In the genomic region with DNA sequence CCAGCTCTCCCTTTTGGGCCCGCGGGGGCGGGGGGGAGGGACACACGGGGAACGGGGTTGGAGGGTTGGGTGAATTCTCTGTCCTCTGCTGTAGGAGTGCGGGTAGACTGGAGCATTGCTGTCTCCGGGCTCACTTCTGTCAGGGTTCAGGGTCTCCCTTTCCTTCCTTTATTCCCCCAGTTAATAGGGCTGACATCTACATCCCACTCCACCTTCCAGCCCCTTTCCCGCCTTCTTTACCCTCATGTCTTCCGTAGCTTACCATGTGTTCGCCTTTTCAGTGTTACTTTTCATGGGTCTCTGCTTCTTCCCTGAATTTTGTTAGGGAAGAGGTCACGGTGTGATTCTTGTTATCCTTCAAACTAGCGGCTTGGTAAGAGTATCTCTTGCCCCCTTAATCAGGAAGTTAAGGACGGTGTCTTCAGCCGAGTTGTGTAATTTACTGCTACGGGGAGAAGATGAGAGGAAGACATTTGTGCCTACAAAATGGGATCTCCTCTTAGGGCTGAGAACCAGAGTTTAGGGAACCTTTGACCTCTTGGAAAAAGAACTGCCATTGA, we compare ENCODE assay signal across 8 cellular contexts. TPM values are rescaled to one million over a fixed set of nuclear protein-coding genes. Genes with fewer than 3 reads are reported as not detected.
A peak's percentile ranks its signal among the peaks of the same experiment; 100 is the strongest.
DNase-seq lines count a peak whose midpoint lies in the region; ATAC-seq and TF ChIP-seq lines count a peak whose summit lies in the region.

No MANE protein-coding gene starts in this region.

- H3K9me2 ChIP-seq in GM23248 (ENCODE audit: insufficient read depth) (no peaks in the 10 kb centered on the region), PC-3 (replicated peaks; ENCODE audit: low read length) (no peaks in the 10 kb centered on the region)

- CTCF ChIA-PET in CD8-positive, alpha-beta memory T cell (lab: Charles Lee): interaction anchor here (1.0 to 7.2 kb wide), 5 partner anchors 20 to 112 kb away, joined by 3 to 42 read pairs (median 3); no protein-coding TSS in a partner anchor
- CTCF ChIA-PET in PC-3 (lab: Charles Lee): interaction anchor here (0.5 to 0.9 kb wide), 4 partner anchors 27 to 1398 kb away, joined by 4 to 21 read pairs (median 8); no protein-coding TSS in a partner anchor

- WGBS in GM23248 (ENCODE audit: low coverage in 1 of 2, low lambda C conversion rate in 2 of 2, missing lambda C conversion rate in 2 of 2), 2 experiments: 1% methylated on average over 15 of the region's 15 CpGs

- H3K9me3 ChIP-seq in CD8-positive, alpha-beta memory T cell (ENCODE audit: low read length): no peaks in the 10 kb centered on the region
- no peaks in the 10 kb centered on the region for H3K9me3 ChIP-seq in GM23248 (ENCODE audit: low read depth)
- no peaks in the 10 kb centered on the region for H3K9me3 ChIP-seq in PC-3 (ENCODE audit: low read length)
- H3K9me3 ChIP-seq in duodenal mucosa (ENCODE audit: control insufficient read depth in 1 of 2, low read length in 2 of 2): no peaks in the 10 kb centered on the region

- peaks cover 14% of the 10 kb centered on the region for H3F3A ChIP-seq in GM23248 (ENCODE audit: insufficient read depth)
- H3F3A ChIP-seq in PC-3 (ENCODE audit: low read length, unreplicated experiment): no peaks in the 10 kb centered on the region

- BruUV-seq in PC-3 (replicated peaks; lab: Mats Ljungman, UMichigan): no TSS peak

- POLR2A ChIA-PET in CD8-positive, alpha-beta memory T cell (lab: Charles Lee): interaction anchor here (0.5 to 2.2 kb wide), 7 partner anchors 14 to 113 kb away, joined by 3 to 22 read pairs (median 6); no protein-coding TSS in a partner anchor
- POLR2A ChIA-PET in PC-3 (lab: Charles Lee; ENCODE audit: unreplicated experiment): no interaction called here

- H4K20me1 ChIP-seq in GM23248 (ENCODE audit: insufficient read depth) (peaks cover 14% of the 10 kb centered on the region), PC-3 (ENCODE audit: low read length) (no peaks in the 10 kb centered on the region)

- H3K79me2 ChIP-seq in GM23248 (ENCODE audit: insufficient read depth) (peaks cover 53% of the 10 kb centered on the region), PC-3 (ENCODE audit: low read length) (peaks cover 55% of the 10 kb centered on the region)

- intact Hi-C loops in PC-3 (cut with micrococcal nuclease): no loop called here

- no peaks in the 10 kb centered on the region for H3K27me3 ChIP-seq in CD8-positive, alpha-beta memory T cell (ENCODE audit: insufficient read depth, low read length, poor library complexity, severe bottlenecking)
- H3K27me3 ChIP-seq in GM23248 (replicated peaks; ENCODE audit: insufficient read depth): no peaks in the 10 kb centered on the region
- no peaks in the 10 kb centered on the region for H3K27me3 ChIP-seq in PC-3 (ENCODE audit: low read length)
- H3K27me3 ChIP-seq in duodenal mucosa (ENCODE audit: control insufficient read depth in 1 of 2, insufficient read depth in 2 of 2, low read length in 2 of 2): no peaks in the 10 kb centered on the region

- H3K9ac ChIP-seq in GM23248 (peak overlapping the region; percentile 81), PC-3 (ENCODE audit: low read length) (peak overlapping the region; percentile 82), duodenal mucosa (ENCODE audit: low read depth in 1 of 2, low read length in 2 of 2) (peak overlapping the region; percentile 74 to 82)

- in situ Hi-C loops in GM23248 (cut with MboI): no loop called here

- no peak for TF ChIP-seq CTCF in PC-3 (conservative IDR thresholded peaks at IDR 0.05; ENCODE audit: low read depth, low read length)

- H3K4me3 ChIP-seq in CD8-positive, alpha-beta memory T cell (ENCODE audit: low read length): peak overlapping the region; percentile 80
- H3K4me3 ChIP-seq in GM23248: peak overlapping the region; percentile 76
- peak overlapping the region; percentile 94 for H3K4me3 ChIP-seq in PC-3 (ENCODE audit: low read length)
- peak overlapping the region; percentile 84 to 96 for H3K4me3 ChIP-seq in duodenal mucosa (ENCODE audit: low read depth in 1 of 2, low read length in 2 of 2)

- H3K27me3 Mint-ChIP-seq in CD8-positive, alpha-beta memory T cell: no peaks in the 10 kb centered on the region
- no peaks in the 10 kb centered on the region for H3K27me3 Mint-ChIP-seq in naive B cell

- peak overlapping the region; percentile 86 to 99 (median 96) for H3K27ac Mint-ChIP-seq in CD8-positive, alpha-beta memory T cell
- peak overlapping the region; percentile 62 to 98 (median 94) for H3K27ac Mint-ChIP-seq in naive B cell

- peaks cover 74 to 84% (median 77%) of the 10 kb centered on the region in 3 donors for H3K4me1 Mint-ChIP-seq in CD8-positive, alpha-beta memory T cell
- peaks cover 69 to 83% (median 77%) of the 10 kb centered on the region in 3 donors for H3K4me1 Mint-ChIP-seq in naive B cell

- peak; percentile 39 for ATAC-seq in PC-3
- ATAC-seq in naive B cell (ENCODE audit: low read depth in 2 of 2): no peak
- ATAC-seq in GM18861 (IDR thresholded peaks at IDR 0.05; ENCODE audit: unreplicated experiment): no peak
- ATAC-seq in GM21737 (IDR thresholded peaks at IDR 0.05; ENCODE audit: unreplicated experiment): no peak

- H3K9me3 Mint-ChIP-seq in CD8-positive, alpha-beta memory T cell: no peaks in the 10 kb centered on the region
- no peaks in the 10 kb centered on the region for H3K9me3 Mint-ChIP-seq in naive B cell

- H2AFZ ChIP-seq in GM23248 (peak overlapping the region; percentile 99), PC-3 (ENCODE audit: low read length) (peak overlapping the region; percentile 80)

- H3K4me2 ChIP-seq in GM23248 (ENCODE audit: unreplicated experiment): peak overlapping the region; percentile 99
- peak overlapping the region; percentile 94 for H3K4me2 ChIP-seq in PC-3 (ENCODE audit: low read length)

- peak overlapping the region; percentile 73 for H3K27ac ChIP-seq in CD8-positive, alpha-beta memory T cell (ENCODE audit: low read depth, low read length)
- H3K27ac ChIP-seq in GM23248 (peak overlapping the region; percentile 64), PC-3 (ENCODE audit: low read length) (peak overlapping the region; percentile 34), duodenal mucosa (ENCODE audit: low read depth, low read length) (peak overlapping the region; percentile 86)

- peaks cover 0 to 22% (median 5%) of the 10 kb centered on the region in 3 donors for H3K36me3 Mint-ChIP-seq in CD8-positive, alpha-beta memory T cell
- no peaks in the 10 kb centered on the region for H3K36me3 Mint-ChIP-seq in naive B cell

- peak overlapping the region; percentile 95 to 100 (median 98) for H3K4me3 Mint-ChIP-seq in CD8-positive, alpha-beta memory T cell
- peak overlapping the region; percentile 92 to 100 (median 96) for H3K4me3 Mint-ChIP-seq in naive B cell

- no peak for DNase-seq in CD8-positive, alpha-beta memory T cell
- DNase-seq in GM23248 (no peak), PC-3 (peak; percentile 18), naive B cell (no peak), RPMI8226 (no peak)

- H3K4me1 ChIP-seq in CD8-positive, alpha-beta memory T cell (ENCODE audit: insufficient read depth, low read length): peaks cover 80% of the 10 kb centered on the region
- H3K4me1 ChIP-seq in GM23248 (ENCODE audit: insufficient read depth) (peaks cover 23% of the 10 kb centered on the region), PC-3 (ENCODE audit: insufficient read depth, low read length) (peaks cover 18% of the 10 kb centered on the region), duodenal mucosa (ENCODE audit: control insufficient read depth in 1 of 2, insufficient read depth in 2 of 2, low read length in 2 of 2) (peaks cover 35 to 52% of the 10 kb centered on the region in 2 donors)

- H3K36me3 ChIP-seq in CD8-positive, alpha-beta memory T cell (ENCODE audit: insufficient read depth, low read length): no peaks in the 10 kb centered on the region
- H3K36me3 ChIP-seq in GM23248 (ENCODE audit: low read depth): no peaks in the 10 kb centered on the region
- no peaks in the 10 kb centered on the region for H3K36me3 ChIP-seq in PC-3 (ENCODE audit: low read depth, low read length)
- H3K36me3 ChIP-seq in duodenal mucosa (ENCODE audit: control insufficient read depth in 1 of 2, insufficient read depth in 2 of 2, low read length in 2 of 2): no peaks in the 10 kb centered on the region

RNA-seq across cellular contexts. Expression of a gene that starts 0.9 kb away (rescaled TPM):
- 100 to 1,000 TPM; 252 to 256 TPM for total RNA-seq in CD8-positive, alpha-beta memory T cell
- polyA plus RNA-seq in CD8-positive, alpha-beta memory T cell: 60.8 TPM
- 29.5 and 37.6 TPM in 2 replicates for total RNA-seq in GM23248 (2014; rRNA removed; shearing (Covaris generic))
- polyA plus RNA-seq in GM23248 (2016; fragmentation: Nextera tagmentation; extraction: Ambion mirVana): 40.0 and 43.1 TPM in 2 replicates
- total RNA-seq in PC-3 (2014; rRNA removed): 19.0 TPM in 2 replicates
- polyA plus RNA-seq in naive B cell (ENCODE audit: low read depth in 6 of 6): 10 to 100 TPM; 30.7 to 44.6 (median 37.2) TPM

Comparison
In these comparisons a context has a peak if more than half of its experiments do, and no peak if none do; other contexts are left out.
1. H3K27ac ChIP-seq: peak in every context shown above with its lines; median percentile 86 in duodenal mucosa; 73 in CD8-positive, alpha-beta memory T cell; 64 in GM23248; 34 in PC-3.